In the genomic region with DNA sequence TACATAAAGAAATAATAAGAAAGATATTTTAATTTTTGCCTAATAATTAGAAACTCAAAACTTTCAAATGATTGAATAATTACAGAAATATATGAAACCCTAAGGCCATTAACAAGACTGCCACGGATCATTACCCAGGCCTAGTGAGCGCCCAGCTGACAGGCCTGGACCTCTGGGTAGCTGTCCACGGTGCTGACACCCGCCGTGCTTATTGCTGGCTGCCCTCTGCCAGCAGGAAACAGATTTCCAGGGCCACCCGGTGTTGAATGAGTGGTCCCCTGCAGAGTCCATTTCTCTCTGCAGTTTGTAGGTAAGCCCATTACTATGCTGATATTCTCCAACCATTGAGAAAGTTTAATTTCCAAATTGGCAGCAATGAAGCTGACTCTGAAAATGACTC, we compare ENCODE assay signal across 13 cellular contexts.
DNase-seq lines count a peak whose midpoint lies in the region; ATAC-seq and TF ChIP-seq lines count a peak whose summit lies in the region.
"Had no signal": no experiment of that assay in that cellular context is flagged by ENCODE, and none has a peak within 500 bp of the region (broad histone marks: within the 10 kb centered on the region; RNA-seq: fewer than 3 reads in every experiment).

No MANE protein-coding gene starts in this region.

- H4K20me1 ChIP-seq in DND-41 (ENCODE audit: insufficient read depth, low read length), result no peaks in the 10 kb centered on the region

- ATAC-seq in DND-41 (ENCODE audit: insufficient read depth, low read depth), result no peak
- ATAC-seq in activated CD8-positive, alpha-beta T cell treated with anti-CD3 and anti-CD28 coated beads for 36 hours, result no peak
- no peak for ATAC-seq in GM18511 (IDR thresholded peaks at IDR 0.05; ENCODE audit: unreplicated experiment)

- no peaks in the 10 kb centered on the region for H3K4me1 Mint-ChIP-seq in activated CD8-positive, alpha-beta T cell treated with anti-CD3 and anti-CD28 coated beads for 36 hours (ENCODE audit: low read depth)
- H3K4me1 Mint-ChIP-seq in T-helper 2 cell treated with Interferon-gamma antibody and Interleukin-4, amounts not matched to agents 5 μg/mL and 100 μg/mL, for 36 hours (ENCODE audit: low read depth), result no peaks in the 10 kb centered on the region

- H3K4me3 Mint-ChIP-seq in activated CD8-positive, alpha-beta T cell treated with anti-CD3 and anti-CD28 coated beads for 36 hours, result no peak overlapping the region
- H3K4me3 Mint-ChIP-seq in T-helper 2 cell treated with Interferon-gamma antibody and Interleukin-4, amounts not matched to agents 5 μg/mL and 100 μg/mL, for 36 hours, result no peak overlapping the region

- no peak overlapping the region for H3K27ac ChIP-seq in DND-41 (ENCODE audit: low read length)
- no peak overlapping the region for H3K27ac ChIP-seq in HEK293 (ENCODE audit: extremely low read depth, low read depth, low read length)
- H3K27ac ChIP-seq: prostate gland had no signal

- no peak overlapping the region for H3K4me2 ChIP-seq in DND-41 (ENCODE audit: insufficient read depth, low read length)

- H3K4me1 ChIP-seq in DND-41 (ENCODE audit: insufficient read depth, low read length), result no peaks in the 10 kb centered on the region
- no peaks in the 10 kb centered on the region for H3K4me1 ChIP-seq in HEK293 (ENCODE audit: control insufficient read depth, insufficient read depth, low read length)
- H3K4me1 ChIP-seq: prostate gland had no signal

- POLR2A ChIA-PET in HEK293 (lab: Yijun Ruan, JAX), result no interaction called here
- POLR2A ChIA-PET in activated CD8-positive, alpha-beta T cell treated with anti-CD3 and anti-CD28 coated beads for 36 hours (lab: Charles Lee), result no interaction called here

- H3K27me3 ChIP-seq in DND-41 (ENCODE audit: insufficient read depth, low read length, poor library complexity), result no peaks in the 10 kb centered on the region

- DNase-seq in DND-41, result peak; percentile 46
- DNase-seq in activated CD8-positive, alpha-beta T cell treated with anti-CD3 and anti-CD28 coated beads for 36 hours, result peak; percentile 33
- DNase-seq in kidney tubule cell (ENCODE audit: low spot score), result peak; percentile 25
- no peak for DNase-seq in 8988T
- no peak for DNase-seq in posterior vena cava (ENCODE audit: low spot score)
- no peak for DNase-seq in T-helper 2 cell treated with Interferon-gamma antibody and Interleukin-4, amounts not matched to agents 5 μg/mL and 100 μg/mL, for 36 hours (ENCODE audit: low spot score)
- DNase-seq: activated CD4-positive, CD25-positive, alpha-beta regulatory T cell treated with anti-CD3 and anti-CD28 coated beads, Interleukin-2, amount 50 U/mL, for 72 hours; caudate nucleus; GF-D8; hippocampal formation had no signal

- H3K36me3 ChIP-seq in DND-41 (ENCODE audit: insufficient read depth, low read length) (no peaks in the 10 kb centered on the region), HEK293 (ENCODE audit: control insufficient read depth in 2 of 2, insufficient read depth in 1 of 2, low read length in 2 of 2) (no peaks in the 10 kb centered on the region)
- H3K36me3 ChIP-seq: prostate gland had no signal

- peaks cover 2% of the 10 kb centered on the region for H3K27me3 Mint-ChIP-seq in activated CD8-positive, alpha-beta T cell treated with anti-CD3 and anti-CD28 coated beads for 36 hours
- no peaks in the 10 kb centered on the region for H3K27me3 Mint-ChIP-seq in T-helper 2 cell treated with Interferon-gamma antibody and Interleukin-4, amounts not matched to agents 5 μg/mL and 100 μg/mL, for 36 hours (ENCODE audit: low read depth)

- CTCF ChIA-PET in HEK293 (lab: Yijun Ruan, JAX), result no interaction called here
- CTCF ChIA-PET in activated CD8-positive, alpha-beta T cell treated with anti-CD3 and anti-CD28 coated beads for 36 hours (lab: Charles Lee), result no interaction called here

- H2AFZ ChIP-seq in DND-41 (ENCODE audit: low read depth, low read length), result no peak overlapping the region

- peaks cover 2% of the 10 kb centered on the region for H3K9me3 Mint-ChIP-seq in activated CD8-positive, alpha-beta T cell treated with anti-CD3 and anti-CD28 coated beads for 36 hours
- H3K9me3 Mint-ChIP-seq in T-helper 2 cell treated with Interferon-gamma antibody and Interleukin-4, amounts not matched to agents 5 μg/mL and 100 μg/mL, for 36 hours, result no peaks in the 10 kb centered on the region

- H3K36me3 Mint-ChIP-seq in activated CD8-positive, alpha-beta T cell treated with anti-CD3 and anti-CD28 coated beads for 36 hours (ENCODE audit: low read depth), result no peaks in the 10 kb centered on the region
- H3K36me3 Mint-ChIP-seq in T-helper 2 cell treated with Interferon-gamma antibody and Interleukin-4, amounts not matched to agents 5 μg/mL and 100 μg/mL, for 36 hours (ENCODE audit: low read depth), result no peaks in the 10 kb centered on the region

- H3K79me2 ChIP-seq in DND-41 (ENCODE audit: insufficient read depth, low read length), result no peaks in the 10 kb centered on the region

- no peak overlapping the region for H3K4me3 ChIP-seq in DND-41 (ENCODE audit: low read depth in 1 of 2, low read length in 2 of 2)
- H3K4me3 ChIP-seq in HEK293 (ENCODE audit: low read depth, low read length), result no peak overlapping the region
- H3K4me3 ChIP-seq: prostate gland had no signal

- TF ChIP-seq CTCF in DND-41 (IDR thresholded peaks at IDR 0.05; ENCODE audit: borderline replicate concordance, extremely low read depth, low read length, poor library complexity, severe bottlenecking) (no peak), HEK293 (tag by site-specific recombination; IDR thresholded peaks at IDR 0.05) (no peak)
- no peak for TF ChIP-seq CTCF in activated CD8-positive, alpha-beta T cell treated with anti-CD3 and anti-CD28 coated beads for 36 hours (IDR thresholded peaks at IDR 0.05)

- no peak overlapping the region for H3K27ac Mint-ChIP-seq in activated CD8-positive, alpha-beta T cell treated with anti-CD3 and anti-CD28 coated beads for 36 hours
- H3K27ac Mint-ChIP-seq in T-helper 2 cell treated with Interferon-gamma antibody and Interleukin-4, amounts not matched to agents 5 μg/mL and 100 μg/mL, for 36 hours, result no peak overlapping the region

- H3K9me3 ChIP-seq in DND-41 (ENCODE audit: insufficient read depth, low read length, severe bottlenecking) (no peaks in the 10 kb centered on the region), HEK293 (ENCODE audit: control insufficient read depth, insufficient read depth, low read depth, low read length) (no peaks in the 10 kb centered on the region)
- H3K9me3 ChIP-seq: prostate gland had no signal

- H3K9ac ChIP-seq in DND-41 (ENCODE audit: low read depth, low read length), result no peak overlapping the region

- intact Hi-C loops in activated CD8-positive, alpha-beta T cell treated with anti-CD3 and anti-CD28 coated beads for 36 hours (cut with micrococcal nuclease), result no loop called here
- intact Hi-C loops in posterior vena cava (cut with DNase I), result no loop called here

TF ChIP-seq in HEK293, 187 proteins besides CTCF, POLR2A, EP300 and RAD21:
- TF ChIP-seq ZNF335 (tag by site-specific recombination; conservative IDR thresholded peaks at IDR 0.05) (no peak), ZIC2 (tag by site-specific recombination; IDR thresholded peaks at IDR 0.05) (peak; percentile 69), GLIS1 (tag by site-specific recombination; IDR thresholded peaks at IDR 0.05) (peak; percentile 45; the same call in 1 of the 2 replicates)
- TF ChIP-seq, protein P1, sequence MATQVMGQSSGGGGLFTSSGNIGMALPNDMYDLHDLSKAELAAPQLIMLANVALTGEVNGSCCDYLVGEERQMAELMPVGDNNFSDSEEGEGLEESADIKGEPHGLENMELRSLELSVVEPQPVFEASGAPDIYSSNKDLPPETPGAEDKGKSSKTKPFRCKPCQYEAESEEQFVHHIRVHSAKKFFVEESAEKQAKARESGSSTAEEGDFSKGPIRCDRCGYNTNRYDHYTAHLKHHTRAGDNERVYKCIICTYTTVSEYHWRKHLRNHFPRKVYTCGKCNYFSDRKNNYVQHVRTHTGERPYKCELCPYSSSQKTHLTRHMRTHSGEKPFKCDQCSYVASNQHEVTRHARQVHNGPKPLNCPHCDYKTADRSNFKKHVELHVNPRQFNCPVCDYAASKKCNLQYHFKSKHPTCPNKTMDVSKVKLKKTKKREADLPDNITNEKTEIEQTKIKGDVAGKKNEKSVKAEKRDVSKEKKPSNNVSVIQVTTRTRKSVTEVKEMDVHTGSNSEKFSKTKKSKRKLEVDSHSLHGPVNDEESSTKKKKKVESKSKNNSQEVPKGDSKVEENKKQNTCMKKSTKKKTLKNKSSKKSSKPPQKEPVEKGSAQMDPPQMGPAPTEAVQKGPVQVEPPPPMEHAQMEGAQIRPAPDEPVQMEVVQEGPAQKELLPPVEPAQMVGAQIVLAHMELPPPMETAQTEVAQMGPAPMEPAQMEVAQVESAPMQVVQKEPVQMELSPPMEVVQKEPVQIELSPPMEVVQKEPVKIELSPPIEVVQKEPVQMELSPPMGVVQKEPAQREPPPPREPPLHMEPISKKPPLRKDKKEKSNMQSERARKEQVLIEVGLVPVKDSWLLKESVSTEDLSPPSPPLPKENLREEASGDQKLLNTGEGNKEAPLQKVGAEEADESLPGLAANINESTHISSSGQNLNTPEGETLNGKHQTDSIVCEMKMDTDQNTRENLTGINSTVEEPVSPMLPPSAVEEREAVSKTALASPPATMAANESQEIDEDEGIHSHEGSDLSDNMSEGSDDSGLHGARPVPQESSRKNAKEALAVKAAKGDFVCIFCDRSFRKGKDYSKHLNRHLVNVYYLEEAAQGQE (tag by site-specific recombination; IDR thresholded peaks at IDR 0.05), result peak; percentile 89
- TF ChIP-seq, protein P2, sequence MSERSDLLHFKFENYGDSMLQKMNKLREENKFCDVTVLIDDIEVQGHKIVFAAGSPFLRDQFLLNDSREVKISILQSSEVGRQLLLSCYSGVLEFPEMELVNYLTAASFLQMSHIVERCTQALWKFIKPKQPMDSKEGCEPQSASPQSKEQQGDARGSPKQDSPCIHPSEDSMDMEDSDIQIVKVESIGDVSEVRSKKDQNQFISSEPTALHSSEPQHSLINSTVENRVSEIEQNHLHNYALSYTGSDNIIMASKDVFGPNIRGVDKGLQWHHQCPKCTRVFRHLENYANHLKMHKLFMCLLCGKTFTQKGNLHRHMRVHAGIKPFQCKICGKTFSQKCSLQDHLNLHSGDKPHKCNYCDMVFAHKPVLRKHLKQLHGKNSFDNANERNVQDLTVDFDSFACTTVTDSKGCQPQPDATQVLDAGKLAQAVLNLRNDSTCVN (tag by site-specific recombination; optimal IDR thresholded peaks at IDR 0.05), result no peak

Comparison
In these comparisons a context has a peak if more than half of its experiments do, and no peak if none do; other contexts are left out.
1. DNase-seq: peak in DND-41 (single experiment), activated CD8-positive, alpha-beta T cell treated with anti-CD3 and anti-CD28 coated beads for 36 hours (single experiment) and kidney tubule cell (single experiment); none in 8988T (single experiment), posterior vena cava (single experiment) and T-helper 2 cell treated with Interferon-gamma antibody and Interleukin-4, amounts not matched to agents 5 μg/mL and 100 μg/mL, for 36 hours (single experiment).